Comparison of ENCODE assay signal across 8 cellular contexts in the genomic region with DNA sequence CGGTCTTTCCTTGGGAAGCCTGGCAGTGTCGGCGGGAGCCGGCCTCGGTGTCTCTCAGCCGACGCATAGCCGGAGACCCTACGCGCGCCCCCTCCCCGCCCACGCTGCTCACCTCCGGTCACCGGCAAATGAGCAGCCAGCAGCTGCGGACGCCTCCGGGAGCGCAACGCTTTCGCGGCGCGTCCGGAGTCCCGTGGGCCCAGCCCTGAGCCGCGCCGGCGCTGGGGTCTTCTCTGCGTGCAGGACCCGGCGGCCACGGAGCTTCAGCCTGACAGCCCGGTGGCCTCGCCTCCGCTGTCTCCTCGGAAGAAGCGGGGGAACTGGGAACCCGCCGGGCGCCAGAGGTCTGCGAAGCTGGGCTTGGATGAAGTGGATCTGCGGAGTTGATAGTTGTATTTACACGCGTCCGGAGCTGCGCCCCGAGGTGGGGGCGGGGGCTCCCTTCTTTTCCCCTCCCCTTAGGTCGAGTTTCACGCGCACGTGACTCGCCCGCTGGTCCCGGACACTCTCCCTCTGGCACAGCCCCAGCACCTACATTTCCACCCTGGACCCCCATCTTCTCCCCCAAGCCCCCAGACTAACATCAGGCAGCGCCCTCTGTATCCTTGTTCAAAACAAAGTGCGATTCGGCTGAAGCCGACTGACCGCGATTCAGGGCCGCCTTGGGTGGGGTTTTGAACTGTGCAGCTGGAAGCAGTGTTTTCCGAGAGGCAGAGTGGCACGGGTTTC. TPM values are rescaled to one million over a fixed set of nuclear protein-coding genes. Genes with fewer than 3 reads are reported as not detected.
DNase-seq lines count a peak whose midpoint lies in the region; ATAC-seq and TF ChIP-seq lines count a peak whose summit lies in the region.

A gene (minus strand): TSS at position 371 of the 729 bp plus-strand sequence. CDS start 1,591 bp downstream, outside the sequence.

- 1% methylated on average over 40 of the region's 66 CpGs for WGBS in prostate gland

- peaks cover 26% of the 10 kb centered on the region for H3K4me1 Mint-ChIP-seq in activated T-helper 2 cell treated with anti-CD3 and anti-CD28 coated beads, Interferon-gamma antibody, Interleukin-2, Interleukin-4, amounts not matched to agents 10 μg/mL and 5 μg/mL and 100 μg/mL, durations not matched to agents 14 hours and 24 hours and 36 hours (ENCODE audit: low read depth)
- H3K4me1 Mint-ChIP-seq in glutamatergic neuron (ENCODE audit: low read depth, unreplicated experiment), result no peaks in the 10 kb centered on the region

- peak within 1 kb of the TSS; percentile 71 to 82 for H3K4me3 ChIP-seq in prostate gland

- peak; percentile 60 for DNase-seq in NCI-H82 (lab: John Stamatoyannopoulos, UW)
- no peak for DNase-seq in NCI-H82 treated with DMSO at 0.1 percent for 48 hours (lab: John Stamatoyannopoulos, UW; ENCODE audit: unreplicated experiment)
- peak; percentile 77 for DNase-seq in NCI-H69 (lab: John Stamatoyannopoulos, UW)
- DNase-seq in activated T-helper 2 cell treated with anti-CD3 and anti-CD28 coated beads, Interferon-gamma antibody, Interleukin-2, Interleukin-4, amounts not matched to agents 10 μg/mL and 5 μg/mL and 100 μg/mL, durations not matched to agents 14 hours and 24 hours and 36 hours (ENCODE audit: low spot score), result peak; percentile 35
- peak; percentile 58 for DNase-seq in glutamatergic neuron
- DNase-seq in prostate gland (ENCODE audit: low spot score), result peak; percentile 35
- no peak for DNase-seq in NK-92 treated with Interleukin-12 subunit alpha and Interleukin-12 subunit beta, amount 100 ng/mL, for 24 hours (lab: John Stamatoyannopoulos, UW)

- no peaks in the 10 kb centered on the region for H3K9me3 Mint-ChIP-seq in activated T-helper 2 cell treated with anti-CD3 and anti-CD28 coated beads, Interferon-gamma antibody, Interleukin-2, Interleukin-4, amounts not matched to agents 10 μg/mL and 5 μg/mL and 100 μg/mL, durations not matched to agents 14 hours and 24 hours and 36 hours
- H3K9me3 Mint-ChIP-seq in glutamatergic neuron (ENCODE audit: unreplicated experiment), result peaks cover 2% of the 10 kb centered on the region

- H3K36me3 Mint-ChIP-seq in activated T-helper 2 cell treated with anti-CD3 and anti-CD28 coated beads, Interferon-gamma antibody, Interleukin-2, Interleukin-4, amounts not matched to agents 10 μg/mL and 5 μg/mL and 100 μg/mL, durations not matched to agents 14 hours and 24 hours and 36 hours (ENCODE audit: low read depth), result peaks cover 7% of the 10 kb centered on the region
- no peaks in the 10 kb centered on the region for H3K36me3 Mint-ChIP-seq in glutamatergic neuron (ENCODE audit: unreplicated experiment)

- peak within 1 kb of the TSS; percentile 83 for H3K27ac Mint-ChIP-seq in activated T-helper 2 cell treated with anti-CD3 and anti-CD28 coated beads, Interferon-gamma antibody, Interleukin-2, Interleukin-4, amounts not matched to agents 10 μg/mL and 5 μg/mL and 100 μg/mL, durations not matched to agents 14 hours and 24 hours and 36 hours
- H3K27ac Mint-ChIP-seq in glutamatergic neuron (ENCODE audit: unreplicated experiment), result peak within 1 kb of the TSS; percentile 28

- H3K27me3 ChIP-seq in prostate gland (replicated peaks; ENCODE audit: insufficient read depth), result no peaks in the 10 kb centered on the region

- TF ChIP-seq CTCF in glutamatergic neuron (IDR thresholded peaks at IDR 0.05; ENCODE audit: partially characterized antibody, unreplicated experiment) (no peak), prostate gland (IDR thresholded peaks at IDR 0.05) (no peak)

- H3K27me3 Mint-ChIP-seq in activated T-helper 2 cell treated with anti-CD3 and anti-CD28 coated beads, Interferon-gamma antibody, Interleukin-2, Interleukin-4, amounts not matched to agents 10 μg/mL and 5 μg/mL and 100 μg/mL, durations not matched to agents 14 hours and 24 hours and 36 hours (ENCODE audit: low read depth), result no peaks in the 10 kb centered on the region
- H3K27me3 Mint-ChIP-seq in glutamatergic neuron (ENCODE audit: unreplicated experiment), result peaks cover 15% of the 10 kb centered on the region

- intact Hi-C loops in activated T-helper 2 cell treated with anti-CD3 and anti-CD28 coated beads, Interferon-gamma antibody, Interleukin-2, Interleukin-4, amounts not matched to agents 10 μg/mL and 5 μg/mL and 100 μg/mL, durations not matched to agents 14 hours and 24 hours and 36 hours (cut with micrococcal nuclease), result loop anchor here (2.0 kb wide), 2 partner anchors 15 to 59 kb away; a partner anchor contains a TSS
- intact Hi-C loops in prostate gland (cut with DNase I), result no loop called here

- peak; percentile 49 for ATAC-seq in HG02759 (IDR thresholded peaks at IDR 0.05; ENCODE audit: unreplicated experiment)

- H3K4me3 Mint-ChIP-seq in activated T-helper 2 cell treated with anti-CD3 and anti-CD28 coated beads, Interferon-gamma antibody, Interleukin-2, Interleukin-4, amounts not matched to agents 10 μg/mL and 5 μg/mL and 100 μg/mL, durations not matched to agents 14 hours and 24 hours and 36 hours (ENCODE audit: low read depth), result peak within 1 kb of the TSS; percentile 99
- peak within 1 kb of the TSS; percentile 95 for H3K4me3 Mint-ChIP-seq in glutamatergic neuron (ENCODE audit: unreplicated experiment)

- H3K36me3 ChIP-seq in prostate gland, result no peaks in the 10 kb centered on the region

- no peak for TF ChIP-seq POLR2A in prostate gland (IDR thresholded peaks at IDR 0.05)

- H3K27ac ChIP-seq in prostate gland, result peak within 1 kb of the TSS; percentile 64 to 66

- no peaks in the 10 kb centered on the region for H3K9me3 ChIP-seq in prostate gland

- H3K4me1 ChIP-seq in prostate gland (replicated peaks), result peaks cover 4% of the 10 kb centered on the region

RNA-seq across cellular contexts. Expression of the gene that starts here (rescaled TPM):
- total RNA-seq in activated T-helper 2 cell treated with anti-CD3 and anti-CD28 coated beads, Interferon-gamma antibody, Interleukin-2, Interleukin-4, amounts not matched to agents 10 μg/mL and 5 μg/mL and 100 μg/mL, durations not matched to agents 14 hours and 24 hours and 36 hours, result 27.6 and 30.9 TPM in 2 replicates
- total RNA-seq in glutamatergic neuron (ENCODE audit: unreplicated experiment) (5.2 TPM), prostate gland (10 to 100 TPM; 18.2 to 20.9 TPM)

Comparison
In these comparisons a context has a peak if more than half of its experiments do, and no peak if none do; other contexts are left out.
1. DNase-seq: peak in NCI-H82 (single experiment), NCI-H69 (single experiment), activated T-helper 2 cell treated with anti-CD3 and anti-CD28 coated beads, Interferon-gamma antibody, Interleukin-2, Interleukin-4, amounts not matched to agents 10 μg/mL and 5 μg/mL and 100 μg/mL, durations not matched to agents 14 hours and 24 hours and 36 hours (single experiment), glutamatergic neuron (single experiment) and prostate gland (single experiment); none in NCI-H82 treated with DMSO at 0.1 percent for 48 hours (single experiment) and NK-92 treated with Interleukin-12 subunit alpha and Interleukin-12 subunit beta, amount 100 ng/mL, for 24 hours (single experiment).